9 cellular contexts compared by ENCODE assay signal in genomic region chr20:37543828-37544227, GRCh38. TPM values are rescaled to one million over a fixed set of nuclear protein-coding genes. Genes with fewer than 3 reads are reported as not detected.
DNase-seq lines count a peak whose midpoint lies in the region; ATAC-seq, FAIRE-seq and TF ChIP-seq lines count a peak whose summit lies in the region.
"Had no signal": no experiment of that assay in that cellular context is flagged by ENCODE, and none has a peak within 500 bp of the region (broad histone marks: within the 10 kb centered on the region; RNA-seq: fewer than 3 reads in every experiment).

No MANE protein-coding gene starts in this region.

- intact Hi-C loops in K562 (cut with micrococcal nuclease) (no loop called here), mucosa of descending colon (cut with DNase I, micrococcal nuclease) (no loop called here)

- no peaks in the 10 kb centered on the region for H3K9me1 ChIP-seq in K562 (ENCODE audit: control insufficient read depth, insufficient read depth, low read length)

- no peak overlapping the region for H3K4me2 ChIP-seq in K562 (ENCODE audit: insufficient read depth, low read length)

- no peak overlapping the region for H3K9ac ChIP-seq in K562 (ENCODE audit: insufficient read depth in 1 of 2, low read depth in 2 of 2, low read length in 2 of 2)

- DNase-seq in M059J (ENCODE audit: low read depth) (peak; percentile 61), K562 (ENCODE audit: extremely low read depth in 1 of 4, low spot score in 3 of 4) (no peak), mucosa of descending colon (no peak), Ammon's horn (ENCODE audit: low spot score) (no peak), coronary artery (ENCODE audit: low spot score) (no peak), iPS-NIHi7 (ENCODE audit: extremely low spot score) (no peak)

- TF ChIP-seq CTCF in K562 (IDR thresholded peaks at IDR 0.05 in 2 of 3, conservative IDR thresholded peaks at IDR 0.05 in 1 of 3; ENCODE audit: insufficient read depth in 2 of 3, low read depth in 1 of 3, low read length in 3 of 3): peak; percentile 19 to 52 (median 40); a peak in 5 of 6 replicates
- no peak for TF ChIP-seq CTCF in mucosa of descending colon (IDR thresholded peaks at IDR 0.05)
- no peak for TF ChIP-seq CTCF in coronary artery (IDR thresholded peaks at IDR 0.05)

- no peaks in the 10 kb centered on the region for H3K79me2 ChIP-seq in K562 (ENCODE audit: control insufficient read depth, insufficient read depth, low read length)

- FAIRE-seq in G401.6 (lab: Jason Lieb, UNC) (peak; percentile 89), K562 (lab: Jason Lieb, UNC) (peak; percentile 26)

- H3K27ac ChIP-seq in K562 (ENCODE audit: extremely low read depth, low read depth, low read length) (no peak overlapping the region), coronary artery (no peak overlapping the region)

- TF ChIP-seq RAD21 in K562 (CRISPR knock-in tag; conservative IDR thresholded peaks at IDR 0.05 in 1 of 2, IDR thresholded peaks at IDR 0.05 in 1 of 2): peak; percentile 8 to 38; a peak in 2 of 4 replicates

- TF ChIP-seq EP300 in K562 (IDR thresholded peaks at IDR 0.05; ENCODE audit: low read length): no peak

- peaks cover 4 to 21% of the 10 kb centered on the region in 2 experiments; a peak in 3 of 5 replicates for H3K27me3 ChIP-seq in K562 (ENCODE audit: control insufficient read depth in 2 of 2, insufficient read depth in 2 of 2, low read length in 2 of 2)

- H3K36me3 ChIP-seq in K562 (ENCODE audit: control insufficient read depth, insufficient read depth, low read length) (no peaks in the 10 kb centered on the region), mucosa of descending colon (ENCODE audit: low read depth) (no peaks in the 10 kb centered on the region)

- no peak for TF ChIP-seq POLR2A in K562 (conservative IDR thresholded peaks at IDR 0.05)

- H4K20me1 ChIP-seq in K562 (replicated peaks; ENCODE audit: control insufficient read depth, insufficient read depth, low read length): no peaks in the 10 kb centered on the region; the same call in 1 of the 2 replicates

- CTCF ChIA-PET in K562 (lab: Yijun Ruan, JAX; ENCODE audit: low intra/inter-chr PET ratio): no interaction called here

- no TSS peak for BruUV-seq in K562 (replicated peaks; lab: Mats Ljungman, UMichigan)

- peaks cover 0 to 14% of the 10 kb centered on the region in 2 experiments; a peak in 3 of 5 replicates for H3K4me1 ChIP-seq in K562 (replicated peaks in 1 of 2; ENCODE audit: control insufficient read depth in 2 of 2, insufficient read depth in 2 of 2, low read length in 2 of 2)
- peaks cover 15% of the 10 kb centered on the region for H3K4me1 ChIP-seq in mucosa of descending colon (ENCODE audit: low read depth)

- H3K4me3 ChIP-seq in K562: no peak overlapping the region
- no peak overlapping the region for H3K4me3 ChIP-seq in mucosa of descending colon
- H3K4me3 ChIP-seq in coronary artery: no peak overlapping the region

- ATAC-seq in K562 (peak; percentile 59; the same call in 1 of the 3 replicates), mucosa of descending colon (peak; percentile 52), HG03432 (IDR thresholded peaks at IDR 0.05; ENCODE audit: unreplicated experiment) (no peak)

- H3K9me3 ChIP-seq in K562 (replicated peaks; ENCODE audit: control insufficient read depth, insufficient read depth, low read depth, low read length): no peaks in the 10 kb centered on the region
- H3K9me3 ChIP-seq in mucosa of descending colon: no peaks in the 10 kb centered on the region

- 4% methylated on average over 3 of the region's 3 CpGs for WGBS in K562 (ENCODE audit: insufficient coverage, low coverage, missing lambda C conversion rate)

- POLR2A ChIA-PET in K562 (lab: Yijun Ruan, JAX): interaction anchor here (0.7 kb wide), 1 partner anchor 58 kb away, joined by 4 read pairs; no protein-coding TSS in a partner anchor

- in situ Hi-C loops in K562 (cut with MboI): no loop called here

- H2AFZ ChIP-seq in K562 (ENCODE audit: low read depth, low read length): no peak overlapping the region

TF ChIP-seq in K562, 482 proteins besides CTCF, POLR2A, EP300 and RAD21:
- TF ChIP-seq CEBPG (CRISPR knock-in tag; IDR thresholded peaks at IDR 0.05) (0 out of 2 replicates have a peak, but pooled peaks have one; percentile 16), CEBPG (tag; conservative IDR thresholded peaks at IDR 0.05 in 1 of 2, IDR thresholded peaks at IDR 0.05 in 1 of 2) (0 out of 4 replicates have a peak, but pooled peaks of 1 of the 2 experiments have one; percentile 10), TBP (optimal IDR thresholded peaks at IDR 0.05; ENCODE audit: low read depth, low read length) (no peak), CEBPB (tag; IDR thresholded peaks at IDR 0.05) (peak; percentile 40)

RNA-seq across cellular contexts. Expression of gene BLCAP, which starts 16.2 kb away (rescaled TPM):
- 91.2 and 112 TPM in 2 replicates for total RNA-seq in M059J (2014; rRNA removed; shearing (Covaris generic))
- 43.7 and 53.8 TPM in 2 replicates for total RNA-seq in K562 (2011; cell fraction: chromatin; rRNA removed; ENCODE audit: low replicate concordance)
- total RNA-seq in K562 (2011; cell fraction: nucleolus; rRNA removed): 36.5 and 40.0 TPM in 2 replicates
- total RNA-seq in K562 (2011; cell fraction: nucleoplasm; rRNA removed): 62.1 and 86.8 TPM in 2 replicates
- total RNA-seq in K562 (2014; rRNA removed) (20.6 and 24.2 TPM in 2 replicates), K562 (2014; rRNA removed; fragmentation: Illumina TruSeq; extraction: Trizol) (19.6 and 21.0 TPM in 2 replicates), K562 (2015; rRNA removed; fragmentation: Illumina TruSeq; extraction: Trizol) (26.4 and 27.6 TPM in 2 replicates), K562 (2021) (30.1 and 34.0 TPM in 2 replicates), mucosa of descending colon (100 to 1,000 TPM in 2 of 3 donors, 10 to 100 TPM in 1; 87.9 to 110 (median 108) TPM)
- polyA plus RNA-seq in K562 (2011; rRNA removed) (29.6 and 41.5 TPM in 2 replicates), K562 (2014; fragmentation: Illumina TruSeq; extraction: Trizol) (31.5 and 31.9 TPM in 2 replicates), K562 (2014; fragmentation: Nextera tagmentation; extraction: Ambion mirVana) (10 to 100 TPM; 16.9 to 17.3 TPM), K562 (2014; rRNA removed) (37.1 and 38.9 TPM in 2 replicates)
- 47.2 and 47.4 TPM in 2 replicates for polyA plus RNA-seq in K562 (2011; cell fraction: cytosol; rRNA removed)
- polyA plus RNA-seq in K562 (2011; cell fraction: nucleus; rRNA removed): 31.4 and 37.8 TPM in 2 replicates
- polyA plus RNA-seq in K562 (2012): 25.2 and 30.6 TPM in 2 replicates
- polyA minus RNA-seq in K562 (2011; rRNA and poly(A)+ RNA removed): 23.6 and 40.0 TPM in 2 replicates
- polyA minus RNA-seq in K562 (2011; cell fraction: cytosol; rRNA and poly(A)+ RNA removed): 11.2 and 17.5 TPM in 2 replicates
- polyA minus RNA-seq in K562 (2011; cell fraction: nucleus; rRNA and poly(A)+ RNA removed): 9.4 and 10.1 TPM in 2 replicates

RNA-seq across cellular contexts. Expression of gene NNAT, which starts 22.8 kb away (rescaled TPM):
- not detected in 2 replicates for total RNA-seq in M059J (2014; rRNA removed; shearing (Covaris generic))
- not detected in 2 replicates for total RNA-seq in K562 (2011; cell fraction: chromatin; rRNA removed; ENCODE audit: low replicate concordance)
- not detected in 2 replicates for total RNA-seq in K562 (2011; cell fraction: nucleolus; rRNA removed)
- total RNA-seq in K562 (2011; cell fraction: nucleoplasm; rRNA removed): not detected in 2 replicates
- total RNA-seq in K562 (2014; rRNA removed) (not detected in 2 replicates), K562 (2014; rRNA removed; fragmentation: Illumina TruSeq; extraction: Trizol) (not detected in 2 replicates), K562 (2015; rRNA removed; fragmentation: Illumina TruSeq; extraction: Trizol) (not detected in 2 replicates), K562 (2021) (0.13 TPM in 1 of 2 replicates, not detected in the other), mucosa of descending colon (10 to 100 TPM in 1 of 3 donors, 1 to 10 TPM in 1, under 1 TPM in 1; 0.32 to 41.3 (median 4.0) TPM)
- polyA plus RNA-seq in K562 (2011; rRNA removed) (not detected in 2 replicates), K562 (2014; fragmentation: Illumina TruSeq; extraction: Trizol) (not detected in 2 replicates), K562 (2014; fragmentation: Nextera tagmentation; extraction: Ambion mirVana) (not detected), K562 (2014; rRNA removed) (not detected in 2 replicates)
- polyA plus RNA-seq in K562 (2011; cell fraction: cytosol; rRNA removed): not detected in 2 replicates
- not detected in 2 replicates for polyA plus RNA-seq in K562 (2011; cell fraction: nucleus; rRNA removed)
- polyA plus RNA-seq in K562 (2012): 0.34 and 0.64 TPM in 2 replicates
- polyA minus RNA-seq in K562 (2011; rRNA and poly(A)+ RNA removed): not detected in 2 replicates
- polyA minus RNA-seq in K562 (2011; cell fraction: cytosol; rRNA and poly(A)+ RNA removed): not detected in 2 replicates
- not detected in 2 replicates for polyA minus RNA-seq in K562 (2011; cell fraction: nucleus; rRNA and poly(A)+ RNA removed)
- total RNA-seq: T-helper 1 cell treated with Interleukin-12 subunit alpha and Interleukin-12 subunit beta and Interleukin-4 antibody, amounts not matched to agents 30 ng/mL and 1 ng/mL, for 36 hours had no signal

Comparison
In these comparisons a context has a peak if more than half of its experiments do, and no peak if none do; other contexts are left out.
1. CTCF ChIP-seq: peak in K562 (3 of 3); none in mucosa of descending colon (single experiment) and coronary artery (single experiment).